Comparison of ENCODE assay signal across 8 cellular contexts in genomic region chr1:51728611-51729155, GRCh38.
A peak's percentile ranks its signal among the peaks of the same experiment; 100 is the strongest.
DNase-seq lines count a peak whose midpoint lies in the region; ATAC-seq lines count a peak whose summit lies in the region.

No MANE protein-coding gene starts in this region.

- peaks cover 32% of the 10 kb centered on the region for H3K4me1 Mint-ChIP-seq in activated CD4-positive, alpha-beta memory T cell treated with anti-CD3 and anti-CD28 coated beads, Interleukin-2, amount 10 ng/mL, durations not matched to agents 7 days and 5 days

- POLR2A ChIA-PET in activated CD4-positive, alpha-beta memory T cell treated with anti-CD3 and anti-CD28 coated beads, Interleukin-2, amount 10 ng/mL, durations not matched to agents 7 days and 5 days (lab: Charles Lee) = interaction anchor here (0.7 to 2.2 kb wide), 12 partner anchors 9 to 760 kb away, joined by 3 to 7 read pairs (median 3); partner anchors contain the start of genes BTF3L4, EPS15, NRDC and RNF11

- peak overlapping the region; percentile 87 for H3K4me3 ChIP-seq in iPS-18c (ENCODE audit: insufficient read depth, low read depth, low read length)

- H3K27me3 Mint-ChIP-seq in activated CD4-positive, alpha-beta memory T cell treated with anti-CD3 and anti-CD28 coated beads, Interleukin-2, amount 10 ng/mL, durations not matched to agents 7 days and 5 days = no peaks in the 10 kb centered on the region

- H3K4me3 Mint-ChIP-seq in activated CD4-positive, alpha-beta memory T cell treated with anti-CD3 and anti-CD28 coated beads, Interleukin-2, amount 10 ng/mL, durations not matched to agents 7 days and 5 days = peak overlapping the region; percentile 88

- H3K27ac Mint-ChIP-seq in activated CD4-positive, alpha-beta memory T cell treated with anti-CD3 and anti-CD28 coated beads, Interleukin-2, amount 10 ng/mL, durations not matched to agents 7 days and 5 days = peak overlapping the region; percentile 83

- no peak for ATAC-seq in GM21423 (IDR thresholded peaks at IDR 0.05; ENCODE audit: unreplicated experiment)
- no peak for ATAC-seq in HG03378 (IDR thresholded peaks at IDR 0.05; ENCODE audit: unreplicated experiment)

- no peaks in the 10 kb centered on the region for H3K9me3 Mint-ChIP-seq in activated CD4-positive, alpha-beta memory T cell treated with anti-CD3 and anti-CD28 coated beads, Interleukin-2, amount 10 ng/mL, durations not matched to agents 7 days and 5 days

- no peaks in the 10 kb centered on the region for H3K36me3 Mint-ChIP-seq in activated CD4-positive, alpha-beta memory T cell treated with anti-CD3 and anti-CD28 coated beads, Interleukin-2, amount 10 ng/mL, durations not matched to agents 7 days and 5 days (ENCODE audit: low read depth)

- DNase-seq in NCI-H82 (lab: John Stamatoyannopoulos, UW) (peak; percentile 58), NCI-H82 treated with DMSO at 0.1 percent for 48 hours (lab: John Stamatoyannopoulos, UW; ENCODE audit: unreplicated experiment) (no peak), superior temporal gyrus (ENCODE audit: extremely low spot score) (peak; percentile 20), HPDE6-E6E7 (ENCODE audit: extremely low spot score) (no peak)
- no peak for DNase-seq in activated CD4-positive, alpha-beta memory T cell treated with anti-CD3 and anti-CD28 coated beads, Interleukin-2, amount 10 ng/mL, durations not matched to agents 7 days and 5 days

- H3K9me3 ChIP-seq in iPS-18c (ENCODE audit: control insufficient read depth, insufficient read depth, low read length) = no peaks in the 10 kb centered on the region

- CTCF ChIA-PET in activated CD4-positive, alpha-beta memory T cell treated with anti-CD3 and anti-CD28 coated beads, Interleukin-2, amount 10 ng/mL, durations not matched to agents 7 days and 5 days (lab: Charles Lee) = interaction anchor here (0.6 kb wide), 1 partner anchor 803 kb away, joined by 3 read pairs; no protein-coding TSS in a partner anchor

Comparison
In these comparisons a context has a peak if more than half of its experiments do, and no peak if none do; other contexts are left out.
1. DNase-seq: peak in NCI-H82 (single experiment) and superior temporal gyrus (single experiment); none in NCI-H82 treated with DMSO at 0.1 percent for 48 hours (single experiment), activated CD4-positive, alpha-beta memory T cell treated with anti-CD3 and anti-CD28 coated beads, Interleukin-2, amount 10 ng/mL, durations not matched to agents 7 days and 5 days (single experiment) and HPDE6-E6E7 (single experiment).